ENCODE assay signal across 28 cellular contexts in genomic region chr6:146943673-146944072, GRCh38.
"Had no signal": no experiment of that assay in that cellular context is flagged by ENCODE, and none has a peak within 500 bp of the region (broad histone marks: within the 10 kb centered on the region; RNA-seq: fewer than 3 reads in every experiment).

No MANE protein-coding gene starts in this region.

- H3K4me3 Mint-ChIP-seq: dendritic cell treated with granulocyte-macrophage colony-stimulating factor and Interleukin-4, amounts not matched to agents 40 ng/mL and 50 ng/mL, for 4 days; endodermal cell; memory B cell; mesothelial cell of epicardium; naive B cell; natural killer cell treated with Interleukin-12 subunit alpha and Interleukin-12 subunit beta and Interleukin-15 and Interleukin-18, amount 100 ng/mL, for 72 hours; neural crest cell; stimulated activated memory B cell treated with anti-CD40 and anti-IgM and Interleukin-4, amounts not matched to agents 10 μg/mL and 1 μg/mL and 100 μg/mL, for 72 hours had no signal

- H3K36me3 ChIP-seq: colonic mucosa, gastrocnemius medialis, neutrophil, pancreas, prostate gland, right atrium auricular region, sigmoid colon, thoracic aorta, tibial nerve, upper lobe of left lung had no signal

- H3K27me3 ChIP-seq: colonic mucosa, gastrocnemius medialis, neutrophil, pancreas, right atrium auricular region, sigmoid colon, tibial nerve, upper lobe of left lung had no signal

- H3K27ac ChIP-seq: colonic mucosa, epithelial cell of prostate, gastrocnemius medialis, neutrophil, pancreas, prostate gland, right atrium auricular region, sigmoid colon, thoracic aorta, tibial nerve, upper lobe of left lung had no signal

- H3K27ac Mint-ChIP-seq: dendritic cell treated with granulocyte-macrophage colony-stimulating factor and Interleukin-4, amounts not matched to agents 40 ng/mL and 50 ng/mL, for 4 days; endodermal cell; memory B cell; mesothelial cell of epicardium; natural killer cell treated with Interleukin-12 subunit alpha and Interleukin-12 subunit beta and Interleukin-15 and Interleukin-18, amount 100 ng/mL, for 72 hours; stimulated activated memory B cell treated with anti-CD40 and anti-IgM and Interleukin-4, amounts not matched to agents 10 μg/mL and 1 μg/mL and 100 μg/mL, for 72 hours had no signal

- ATAC-seq: esophagus mucosa; gastrocnemius medialis; mucosa of descending colon; natural killer cell treated with Interleukin-12 subunit alpha and Interleukin-12 subunit beta and Interleukin-15 and Interleukin-18, amount 100 ng/mL, for 72 hours; pancreas; stimulated activated memory B cell treated with anti-CD40 and anti-IgM and Interleukin-4, amounts not matched to agents 10 μg/mL and 1 μg/mL and 100 μg/mL, for 72 hours; stimulated activated naive CD8-positive, alpha-beta T cell treated with anti-CD3 and anti-CD28 coated beads, Interleukin-15, Interleukin-2, amounts not matched to agents 100 U/mL and 50 U/mL, for 24 hours had no signal

- H3K36me3 Mint-ChIP-seq: memory B cell; stimulated activated memory B cell treated with anti-CD40 and anti-IgM and Interleukin-4, amounts not matched to agents 10 μg/mL and 1 μg/mL and 100 μg/mL, for 72 hours had no signal

- DNase-seq: colonic mucosa; effector CD8-positive, alpha-beta T cell; endodermal cell; foreskin fibroblast; gastrocnemius medialis; mucosa of descending colon; naive B cell; pancreas; sigmoid colon; stimulated activated CD4-positive, alpha-beta T cell treated with anti-CD3 and anti-CD28 coated beads, Interleukin-2, amount 100 ng/mL, for 24 hours; stimulated activated CD4-positive, alpha-beta T cell treated with anti-CD3 and anti-CD28 coated beads, Interleukin-4, amount 100 ng/mL, for 24 hours; stimulated activated naive CD8-positive, alpha-beta T cell treated with anti-CD3 and anti-CD28 coated beads, Interleukin-15, Interleukin-2, amounts not matched to agents 100 U/mL and 50 U/mL, for 24 hours; substantia nigra had no signal

- H3K4me1 ChIP-seq: colonic mucosa, gastrocnemius medialis, pancreas, prostate gland, right atrium auricular region, sigmoid colon, tibial nerve, upper lobe of left lung had no signal

- H3K4me3 ChIP-seq: colonic mucosa, gastrocnemius medialis, lung, mucosa of descending colon, pancreas, prostate gland, right atrium auricular region, sigmoid colon, thoracic aorta, tibial nerve, upper lobe of left lung had no signal

- H3K27me3 Mint-ChIP-seq: dendritic cell treated with granulocyte-macrophage colony-stimulating factor and Interleukin-4, amounts not matched to agents 40 ng/mL and 50 ng/mL, for 4 days; natural killer cell treated with Interleukin-12 subunit alpha and Interleukin-12 subunit beta and Interleukin-15 and Interleukin-18, amount 100 ng/mL, for 72 hours had no signal

- H3K9me3 ChIP-seq: colonic mucosa, gastrocnemius medialis, mucosa of descending colon, neutrophil, pancreas, prostate gland, right atrium auricular region, thoracic aorta had no signal

- H3K4me1 Mint-ChIP-seq: endodermal cell; naive B cell; stimulated activated memory B cell treated with anti-CD40 and anti-IgM and Interleukin-4, amounts not matched to agents 10 μg/mL and 1 μg/mL and 100 μg/mL, for 72 hours had no signal
